Comparison of ENCODE assay signal across 8 cellular contexts in the genomic region with DNA sequence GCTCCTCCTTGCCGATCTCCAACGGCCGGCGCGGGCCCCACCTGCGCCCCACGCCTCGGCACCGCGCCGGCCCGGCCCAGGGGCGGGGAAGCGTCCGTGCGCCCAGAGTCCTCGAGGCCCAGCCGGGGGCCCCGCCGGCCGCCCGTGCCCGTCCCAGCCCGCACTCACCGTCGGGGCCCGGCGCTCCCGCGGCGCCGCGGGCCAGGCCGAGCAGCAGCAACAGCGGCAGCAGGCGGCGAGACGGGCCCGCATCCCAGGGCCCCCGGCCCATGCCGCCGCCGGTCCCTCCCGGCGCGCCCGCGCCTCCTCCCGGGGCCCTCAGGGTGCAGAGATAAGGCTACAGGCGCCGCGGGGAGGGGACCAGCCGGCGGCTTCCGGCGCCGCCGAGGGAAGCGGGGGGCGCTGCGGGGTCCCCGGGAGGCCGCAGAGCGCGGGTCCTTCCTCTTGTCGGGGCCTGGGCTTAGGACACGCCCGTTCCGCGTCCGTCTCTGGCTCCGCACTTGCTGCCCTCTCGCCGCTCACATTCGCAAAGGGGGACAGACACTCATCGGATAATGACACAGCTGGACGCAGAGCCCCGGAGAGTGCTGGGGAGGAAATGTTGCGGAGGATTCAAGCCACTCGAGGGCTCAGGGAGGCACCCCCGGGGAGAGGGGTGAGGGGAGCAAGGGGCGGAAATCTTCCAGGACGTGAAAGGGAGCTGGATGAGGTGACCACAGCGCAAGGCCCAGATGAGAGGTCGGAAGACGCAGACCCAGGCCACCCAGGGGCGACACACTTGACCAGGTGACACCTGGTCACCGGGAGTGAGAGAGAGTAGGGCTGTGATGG. TPM values are rescaled to one million over a fixed set of nuclear protein-coding genes. Genes with fewer than 3 reads are reported as not detected.
DNase-seq lines count a peak whose midpoint lies in the region; ATAC-seq and TF ChIP-seq lines count a peak whose summit lies in the region.

SUSD1 (minus strand) TSS at position 333 of the 831 bp plus-strand sequence; CDS start at position 271, 62 bp downstream.

- peak within 1 kb of the TSS; percentile 92 for H3K27ac Mint-ChIP-seq in stimulated activated naive CD8-positive, alpha-beta T cell treated with anti-CD3 and anti-CD28 coated beads, Interleukin-15, Interleukin-2, amounts not matched to agents 100 ng/mL and 50 ng/mL, for 24 hours

- TF ChIP-seq CTCF in choroid plexus epithelial cell (conservative IDR thresholded peaks at IDR 0.05; ENCODE audit: low read depth, low read length) (no peak), liver (IDR thresholded peaks at IDR 0.05; ENCODE audit: low read depth, low read length, missing input control) (no peak)

- H3K9ac ChIP-seq in liver (ENCODE audit: low read depth in 1 of 2, low read length in 2 of 2) = no peak within 1 kb of the TSS

- no peak for TF ChIP-seq RAD21 in liver (IDR thresholded peaks at IDR 0.05)

- no peaks in the 10 kb centered on the region for H3K36me3 Mint-ChIP-seq in stimulated activated naive CD8-positive, alpha-beta T cell treated with anti-CD3 and anti-CD28 coated beads, Interleukin-15, Interleukin-2, amounts not matched to agents 100 ng/mL and 50 ng/mL, for 24 hours (ENCODE audit: low read depth)

- H3K9me3 Mint-ChIP-seq in stimulated activated naive CD8-positive, alpha-beta T cell treated with anti-CD3 and anti-CD28 coated beads, Interleukin-15, Interleukin-2, amounts not matched to agents 100 ng/mL and 50 ng/mL, for 24 hours = no peaks in the 10 kb centered on the region

- WGBS in liver = 4% methylated on average over 88 of the region's 88 CpGs

- no peak within 1 kb of the TSS for H3K27ac ChIP-seq in liver (ENCODE audit: low read depth in 1 of 2, low read length in 2 of 2)

- no peaks in the 10 kb centered on the region for H3K27me3 ChIP-seq in liver (ENCODE audit: control insufficient read depth in 4 of 4, insufficient read depth in 4 of 4, low read length in 3 of 4)

- H3K4me1 ChIP-seq in liver (ENCODE audit: control insufficient read depth in 4 of 4, insufficient read depth in 4 of 4, low read length in 3 of 4) = peaks cover 0 to 9% (median 2%) of the 10 kb centered on the region in 4 donors

- peak; percentile 49 for ATAC-seq in GM19452 (IDR thresholded peaks at IDR 0.05; ENCODE audit: unreplicated experiment)
- peak; percentile 35 for ATAC-seq in HG03460 (IDR thresholded peaks at IDR 0.05; ENCODE audit: unreplicated experiment)

- DNase-seq in EL (peak; percentile 31), T-helper 2 cell (peak in 4 of 5 experiments; percentile 18 to 53 (median 32)), choroid plexus epithelial cell (ENCODE audit: low read depth) (no peak), NCI-H187 treated with DMSO at 0.1 percent for 48 hours (lab: John Stamatoyannopoulos, UW) (no peak)

- peaks cover 34% of the 10 kb centered on the region for H3K27me3 Mint-ChIP-seq in stimulated activated naive CD8-positive, alpha-beta T cell treated with anti-CD3 and anti-CD28 coated beads, Interleukin-15, Interleukin-2, amounts not matched to agents 100 ng/mL and 50 ng/mL, for 24 hours

- H3K4me3 ChIP-seq in choroid plexus epithelial cell (ENCODE audit: low read depth, low read length) (peak within 1 kb of the TSS; percentile 60), liver (ENCODE audit: low read depth in 1 of 3, low read length in 3 of 3) (peak within 1 kb of the TSS; percentile 42 to 82 (median 44))

- H3K9me3 ChIP-seq in liver (ENCODE audit: control insufficient read depth in 4 of 4, low read length in 3 of 4) = no peaks in the 10 kb centered on the region

- H3K4me1 Mint-ChIP-seq in stimulated activated naive CD8-positive, alpha-beta T cell treated with anti-CD3 and anti-CD28 coated beads, Interleukin-15, Interleukin-2, amounts not matched to agents 100 ng/mL and 50 ng/mL, for 24 hours (ENCODE audit: low read depth) = peaks cover 53% of the 10 kb centered on the region

- H3K36me3 ChIP-seq in liver (ENCODE audit: control insufficient read depth in 4 of 4, insufficient read depth in 3 of 4, low read depth in 1 of 4, low read length in 3 of 4) = no peaks in the 10 kb centered on the region

- H3K4me3 Mint-ChIP-seq in stimulated activated naive CD8-positive, alpha-beta T cell treated with anti-CD3 and anti-CD28 coated beads, Interleukin-15, Interleukin-2, amounts not matched to agents 100 ng/mL and 50 ng/mL, for 24 hours = peak within 1 kb of the TSS; percentile 85

TF ChIP-seq in liver, 16 proteins besides CTCF, POLR2A, EP300 and RAD21:
- TF ChIP-seq FOXA2 (IDR thresholded peaks at IDR 0.05) = no peak
- TF ChIP-seq NR2F2 (IDR thresholded peaks at IDR 0.05) = no peak
- TF ChIP-seq, protein P1, sequence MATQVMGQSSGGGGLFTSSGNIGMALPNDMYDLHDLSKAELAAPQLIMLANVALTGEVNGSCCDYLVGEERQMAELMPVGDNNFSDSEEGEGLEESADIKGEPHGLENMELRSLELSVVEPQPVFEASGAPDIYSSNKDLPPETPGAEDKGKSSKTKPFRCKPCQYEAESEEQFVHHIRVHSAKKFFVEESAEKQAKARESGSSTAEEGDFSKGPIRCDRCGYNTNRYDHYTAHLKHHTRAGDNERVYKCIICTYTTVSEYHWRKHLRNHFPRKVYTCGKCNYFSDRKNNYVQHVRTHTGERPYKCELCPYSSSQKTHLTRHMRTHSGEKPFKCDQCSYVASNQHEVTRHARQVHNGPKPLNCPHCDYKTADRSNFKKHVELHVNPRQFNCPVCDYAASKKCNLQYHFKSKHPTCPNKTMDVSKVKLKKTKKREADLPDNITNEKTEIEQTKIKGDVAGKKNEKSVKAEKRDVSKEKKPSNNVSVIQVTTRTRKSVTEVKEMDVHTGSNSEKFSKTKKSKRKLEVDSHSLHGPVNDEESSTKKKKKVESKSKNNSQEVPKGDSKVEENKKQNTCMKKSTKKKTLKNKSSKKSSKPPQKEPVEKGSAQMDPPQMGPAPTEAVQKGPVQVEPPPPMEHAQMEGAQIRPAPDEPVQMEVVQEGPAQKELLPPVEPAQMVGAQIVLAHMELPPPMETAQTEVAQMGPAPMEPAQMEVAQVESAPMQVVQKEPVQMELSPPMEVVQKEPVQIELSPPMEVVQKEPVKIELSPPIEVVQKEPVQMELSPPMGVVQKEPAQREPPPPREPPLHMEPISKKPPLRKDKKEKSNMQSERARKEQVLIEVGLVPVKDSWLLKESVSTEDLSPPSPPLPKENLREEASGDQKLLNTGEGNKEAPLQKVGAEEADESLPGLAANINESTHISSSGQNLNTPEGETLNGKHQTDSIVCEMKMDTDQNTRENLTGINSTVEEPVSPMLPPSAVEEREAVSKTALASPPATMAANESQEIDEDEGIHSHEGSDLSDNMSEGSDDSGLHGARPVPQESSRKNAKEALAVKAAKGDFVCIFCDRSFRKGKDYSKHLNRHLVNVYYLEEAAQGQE (IDR thresholded peaks at IDR 0.05) = no peak
- no peak for TF ChIP-seq FOXA1 (IDR thresholded peaks at IDR 0.05)
- no peak for TF ChIP-seq TAF1 (conservative IDR thresholded peaks at IDR 0.05)
- no peak for TF ChIP-seq RXRA (IDR thresholded peaks at IDR 0.05)
- no peak for TF ChIP-seq SP1 (IDR thresholded peaks at IDR 0.05)
- TF ChIP-seq MAX (IDR thresholded peaks at IDR 0.05) = no peak
- no peak for TF ChIP-seq EGR1 (IDR thresholded peaks at IDR 0.05; ENCODE audit: low read depth in 2 of 2)
- TF ChIP-seq JUND (IDR thresholded peaks at IDR 0.05) = no peak
- no peak for TF ChIP-seq ZBTB33 (IDR thresholded peaks at IDR 0.05)
- no peak for TF ChIP-seq YY1 (IDR thresholded peaks at IDR 0.05)
- no peak for TF ChIP-seq HNF4A (conservative IDR thresholded peaks at IDR 0.05)
- TF ChIP-seq ATF3 (IDR thresholded peaks at IDR 0.05) = no peak
- no peak for TF ChIP-seq HNF4G (IDR thresholded peaks at IDR 0.05)
- TF ChIP-seq GABPA (IDR thresholded peaks at IDR 0.05 in 1 of 2, conservative IDR thresholded peaks at IDR 0.05 in 1 of 2) = no peak

RNA-seq across cellular contexts. Expression of gene SUSD1, which starts in this region (rescaled TPM):
- total RNA-seq in liver = 10 to 100 TPM in 1 of 2 donors, 1 to 10 TPM in 1; 3.3 to 19.0 TPM
- polyA plus RNA-seq in liver = 1 to 10 TPM; 1.2 to 3.1 TPM

Comparison
In these comparisons a context has a peak if more than half of its experiments do, and no peak if none do; other contexts are left out.
1. DNase-seq: peak in EL (single experiment) and T-helper 2 cell (4 of 5); none in choroid plexus epithelial cell (single experiment) and NCI-H187 treated with DMSO at 0.1 percent for 48 hours (single experiment).